In genomic region chr12:57518920-57519757, GRCh38 we compare ENCODE assay signal across 8 cellular contexts. TPM values are rescaled to one million over a fixed set of nuclear protein-coding genes. Genes with fewer than 3 reads are reported as not detected.
DNase-seq lines count a peak whose midpoint lies in the region; ATAC-seq and TF ChIP-seq lines count a peak whose summit lies in the region.

No MANE protein-coding gene starts in this region.

- H3K4me1 ChIP-seq in ascending aorta, result peaks cover 26 to 40% of the 10 kb centered on the region in 2 donors
- peaks cover 16% of the 10 kb centered on the region; the same call in 1 of the 2 replicates for H3K4me1 ChIP-seq in iPS-20b (ENCODE audit: insufficient read depth, low read length)

- H3K4me3 ChIP-seq in ascending aorta (peak overlapping the region; percentile 73 to 91), iPS-20b (ENCODE audit: low read length) (peak overlapping the region; percentile 82)

- H3K9me3 ChIP-seq in ascending aorta, result no peaks in the 10 kb centered on the region
- no peaks in the 10 kb centered on the region for H3K9me3 ChIP-seq in iPS-20b (ENCODE audit: insufficient read depth, low read depth, low read length)

- H3K9ac ChIP-seq in iPS-20b (ENCODE audit: low read depth, low read length), result peak overlapping the region; percentile 91

- H3K27me3 ChIP-seq in ascending aorta (no peaks in the 10 kb centered on the region), iPS-20b (ENCODE audit: insufficient read depth, low read length) (no peaks in the 10 kb centered on the region; the same call in 1 of the 2 replicates)

- H3K27me3 Mint-ChIP-seq in stimulated activated memory B cell treated with anti-CD40 and anti-IgM and Interleukin-4, amounts not matched to agents 10 μg/mL and 1 μg/mL and 100 μg/mL, for 72 hours, result no peaks in the 10 kb centered on the region

- no peak for TF ChIP-seq CTCF in ascending aorta (IDR thresholded peaks at IDR 0.05)

- peak overlapping the region; percentile 99 for H3K27ac Mint-ChIP-seq in stimulated activated memory B cell treated with anti-CD40 and anti-IgM and Interleukin-4, amounts not matched to agents 10 μg/mL and 1 μg/mL and 100 μg/mL, for 72 hours

- ATAC-seq in stimulated activated memory B cell treated with anti-CD40 and anti-IgM and Interleukin-4, amounts not matched to agents 10 μg/mL and 1 μg/mL and 100 μg/mL, for 72 hours, result no peak
- ATAC-seq in HG03442 (IDR thresholded peaks at IDR 0.05; ENCODE audit: unreplicated experiment), result no peak

- DNase-seq in COLO668 (lab: John Stamatoyannopoulos, UW; ENCODE audit: unreplicated experiment), result peak; percentile 13
- DNase-seq in LoVo (ENCODE audit: low spot score), result peak; percentile 31
- peak in 1 of 2 donors; percentile 71 for DNase-seq in ascending aorta (ENCODE audit: low spot score in 2 of 2)
- no peak for DNase-seq in GDM1 (lab: John Stamatoyannopoulos, UW)
- no peak for DNase-seq in NCI-H510A (lab: John Stamatoyannopoulos, UW)

- intact Hi-C loops in ascending aorta (cut with DNase I), result no loop called here

- H3K9me3 Mint-ChIP-seq in stimulated activated memory B cell treated with anti-CD40 and anti-IgM and Interleukin-4, amounts not matched to agents 10 μg/mL and 1 μg/mL and 100 μg/mL, for 72 hours, result no peaks in the 10 kb centered on the region

- H3K27ac ChIP-seq in ascending aorta (peak overlapping the region; percentile 94 to 98), iPS-20b (ENCODE audit: low read length) (no peak overlapping the region)

- H3K36me3 ChIP-seq in ascending aorta, result peaks cover 32 to 34% of the 10 kb centered on the region in 2 donors
- H3K36me3 ChIP-seq in iPS-20b (ENCODE audit: insufficient read depth, low read depth, low read length), result peaks cover 53% of the 10 kb centered on the region

- peaks cover 66% of the 10 kb centered on the region for H3K4me1 Mint-ChIP-seq in stimulated activated memory B cell treated with anti-CD40 and anti-IgM and Interleukin-4, amounts not matched to agents 10 μg/mL and 1 μg/mL and 100 μg/mL, for 72 hours

- H3K4me3 Mint-ChIP-seq in stimulated activated memory B cell treated with anti-CD40 and anti-IgM and Interleukin-4, amounts not matched to agents 10 μg/mL and 1 μg/mL and 100 μg/mL, for 72 hours, result peak overlapping the region; percentile 94

- peaks cover 54% of the 10 kb centered on the region for H3K36me3 Mint-ChIP-seq in stimulated activated memory B cell treated with anti-CD40 and anti-IgM and Interleukin-4, amounts not matched to agents 10 μg/mL and 1 μg/mL and 100 μg/mL, for 72 hours

RNA-seq across cellular contexts. Expression of gene DDIT3, which starts 1.2 kb away (rescaled TPM):
- 0.64 TPM for total RNA-seq in ascending aorta

RNA-seq across cellular contexts. Expression of gene MBD6, which starts 3.5 kb away (rescaled TPM):
- total RNA-seq in ascending aorta, result 48.5 TPM

RNA-seq across cellular contexts. Expression of gene DCTN2, which starts 27.9 kb away (rescaled TPM):
- 116 TPM for total RNA-seq in ascending aorta

RNA-seq across cellular contexts. Expression of gene KIF5A, which starts 30.7 kb away (rescaled TPM):
- total RNA-seq in ascending aorta, result not detected

RNA-seq across cellular contexts. Expression of gene MARS1, which starts 31.3 kb away (rescaled TPM):
- total RNA-seq in ascending aorta, result 78.0 TPM

Comparison
In these comparisons a context has a peak if more than half of its experiments do, and no peak if none do; other contexts are left out.
1. DNase-seq: peak in COLO668 (single experiment) and LoVo (single experiment); none in GDM1 (single experiment) and NCI-H510A (single experiment).